ENCODE assay signal across 8 cellular contexts in the genomic region with DNA sequence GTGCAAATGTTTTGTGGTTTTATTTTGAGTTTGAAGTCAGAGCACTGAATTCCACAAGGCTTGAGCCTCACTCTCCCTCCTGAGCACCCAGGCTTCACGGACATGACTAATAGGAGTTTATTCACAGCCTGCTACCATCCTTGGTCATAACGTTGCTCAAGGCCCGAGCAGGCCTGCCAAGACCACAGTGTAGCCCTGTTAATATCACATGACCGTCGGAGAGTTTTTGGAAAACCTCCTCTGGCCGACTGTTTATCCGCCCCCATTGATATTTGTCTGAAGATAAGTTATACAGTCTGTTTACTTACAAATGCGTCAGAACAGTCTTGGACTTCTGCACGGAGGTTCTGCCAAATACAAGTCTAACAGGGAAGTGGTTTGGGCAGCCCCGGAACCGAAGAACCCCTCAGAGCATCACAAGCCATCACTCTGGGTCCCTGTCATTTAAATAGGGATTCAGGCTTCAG.
A peak's percentile ranks its signal among the peaks of the same experiment; 100 is the strongest.
DNase-seq lines count a peak whose midpoint lies in the region; ATAC-seq and TF ChIP-seq lines count a peak whose summit lies in the region.

No MANE protein-coding gene starts in this region.

- H3K9me3 ChIP-seq in PC-3 (ENCODE audit: low read length) (no peaks in the 10 kb centered on the region), muscle layer of colon (ENCODE audit: low read length) (no peaks in the 10 kb centered on the region), Karpas-422 (ENCODE audit: low read length) (no peaks in the 10 kb centered on the region)

- H3K4me3 ChIP-seq in PC-3 (ENCODE audit: low read length) (peak overlapping the region; percentile 46), epithelial cell of proximal tubule (ENCODE audit: low read depth, low read length) (no peak overlapping the region), muscle layer of colon (ENCODE audit: low read depth in 1 of 2, low read length in 2 of 2) (peak overlapping the region in 1 of 2 donors; percentile 44), Karpas-422 (ENCODE audit: low read length) (no peak overlapping the region)

- H3K4me1 ChIP-seq in PC-3 (ENCODE audit: insufficient read depth, low read length), result peaks cover 35% of the 10 kb centered on the region
- peaks cover 77% of the 10 kb centered on the region for H3K4me1 ChIP-seq in muscle layer of colon (ENCODE audit: insufficient read depth, low read length)
- no peaks in the 10 kb centered on the region for H3K4me1 ChIP-seq in Karpas-422 (ENCODE audit: low read length)

- TF ChIP-seq CTCF in PC-3 (conservative IDR thresholded peaks at IDR 0.05; ENCODE audit: low read depth, low read length), result no peak
- TF ChIP-seq CTCF in epithelial cell of proximal tubule (conservative IDR thresholded peaks at IDR 0.05; ENCODE audit: low read depth, low read length), result no peak

- H3K9me2 ChIP-seq in PC-3 (replicated peaks; ENCODE audit: low read length) (no peaks in the 10 kb centered on the region), Karpas-422 (replicated peaks; ENCODE audit: insufficient read depth, low read length) (no peaks in the 10 kb centered on the region)

- DNase-seq in PC-3 (peak; percentile 92), epithelial cell of proximal tubule (ENCODE audit: low read depth) (peak; percentile 90), ureter (ENCODE audit: low spot score) (peak; percentile 89), SHP77 treated with DMSO at 0.1 percent for 48 hours (lab: John Stamatoyannopoulos, UW) (no peak), Karpas-422 (no peak)
- no peak for DNase-seq in activated naive CD4-positive, alpha-beta T cell treated with anti-CD3 and anti-CD28 coated beads, Interleukin-2, amount 50 U/mL, for 72 hours (ENCODE audit: low spot score in 2 of 2)

- H4K20me1 ChIP-seq in PC-3 (ENCODE audit: low read length) (no peaks in the 10 kb centered on the region), Karpas-422 (ENCODE audit: insufficient read depth, low read depth, low read length) (no peaks in the 10 kb centered on the region)

- POLR2A ChIA-PET in PC-3 (lab: Charles Lee; ENCODE audit: unreplicated experiment), result no interaction called here

- ATAC-seq in PC-3 (peak; percentile 98), HG03095 (IDR thresholded peaks at IDR 0.05; ENCODE audit: unreplicated experiment) (no peak)
- ATAC-seq in activated naive CD4-positive, alpha-beta T cell treated with anti-CD3 and anti-CD28 coated beads, Interleukin-2, amount 50 U/mL, for 72 hours, result no peak

- H3K9me3 Mint-ChIP-seq in activated naive CD4-positive, alpha-beta T cell treated with anti-CD3 and anti-CD28 coated beads, Interleukin-2, amount 50 U/mL, for 72 hours, result no peaks in the 10 kb centered on the region

- CTCF ChIA-PET in PC-3 (lab: Charles Lee), result no interaction called here

- H3K4me2 ChIP-seq in PC-3 (ENCODE audit: low read length), result peak overlapping the region; percentile 77
- no peak overlapping the region for H3K4me2 ChIP-seq in Karpas-422 (ENCODE audit: low read depth, low read length, poor library complexity, severe bottlenecking)

- peak overlapping the region; percentile 30; the same call in 1 of the 2 replicates for H2AFZ ChIP-seq in PC-3 (ENCODE audit: low read length)
- no peak overlapping the region for H2AFZ ChIP-seq in Karpas-422 (ENCODE audit: low read length)

- peak overlapping the region; percentile 93 for H3K9ac ChIP-seq in PC-3 (ENCODE audit: low read length)
- no peak overlapping the region for H3K9ac ChIP-seq in muscle layer of colon (ENCODE audit: low read length)
- H3K9ac ChIP-seq in Karpas-422 (ENCODE audit: low read length), result no peak overlapping the region

- H3K27ac ChIP-seq in PC-3 (ENCODE audit: low read length), result peak overlapping the region; percentile 100
- H3K27ac ChIP-seq in muscle layer of colon (ENCODE audit: low read depth, low read length), result peak overlapping the region; percentile 89
- H3K27ac ChIP-seq in Karpas-422 (ENCODE audit: low read length), result no peak overlapping the region

- H3K27me3 ChIP-seq in PC-3 (ENCODE audit: low read length), result no peaks in the 10 kb centered on the region
- no peaks in the 10 kb centered on the region for H3K27me3 ChIP-seq in muscle layer of colon (ENCODE audit: control insufficient read depth in 1 of 2, insufficient read depth in 2 of 2, low read length in 2 of 2)
- 0 out of 2 replicates have a peak, but pooled peaks cover 2% of the 10 kb centered on the region for H3K27me3 ChIP-seq in Karpas-422 (ENCODE audit: low read length)

- H3K36me3 Mint-ChIP-seq in activated naive CD4-positive, alpha-beta T cell treated with anti-CD3 and anti-CD28 coated beads, Interleukin-2, amount 50 U/mL, for 72 hours, result no peaks in the 10 kb centered on the region

- H3F3A ChIP-seq in PC-3 (ENCODE audit: low read length, unreplicated experiment), result peaks cover 9% of the 10 kb centered on the region

- H3K79me2 ChIP-seq in PC-3 (ENCODE audit: low read length), result peaks cover 3% of the 10 kb centered on the region; the same call in 1 of the 2 replicates
- no peaks in the 10 kb centered on the region for H3K79me2 ChIP-seq in Karpas-422 (ENCODE audit: low read length)

- intact Hi-C loops in PC-3 (cut with micrococcal nuclease), result no loop called here

- no peak overlapping the region for H3K27ac Mint-ChIP-seq in activated naive CD4-positive, alpha-beta T cell treated with anti-CD3 and anti-CD28 coated beads, Interleukin-2, amount 50 U/mL, for 72 hours

- 0 out of 2 replicates have a peak, but pooled peaks cover under 1% of the 10 kb centered on the region for H3K36me3 ChIP-seq in PC-3 (ENCODE audit: low read depth, low read length)
- peaks cover under 1% of the 10 kb centered on the region for H3K36me3 ChIP-seq in muscle layer of colon (ENCODE audit: insufficient read depth, low read length)
- H3K36me3 ChIP-seq in Karpas-422 (ENCODE audit: insufficient read depth, low read length), result no peaks in the 10 kb centered on the region

- BruUV-seq in PC-3 (replicated peaks; lab: Mats Ljungman, UMichigan), result no TSS peak

Comparison
In these comparisons a context has a peak if more than half of its experiments do, and no peak if none do; other contexts are left out.
1. DNase-seq: peak in PC-3 (single experiment), epithelial cell of proximal tubule (single experiment) and ureter (single experiment); none in activated naive CD4-positive, alpha-beta T cell treated with anti-CD3 and anti-CD28 coated beads, Interleukin-2, amount 50 U/mL, for 72 hours (0 of 2), SHP77 treated with DMSO at 0.1 percent for 48 hours (single experiment) and Karpas-422 (single experiment).